ENCODE assay signal across 16 cellular contexts in the genomic region with DNA sequence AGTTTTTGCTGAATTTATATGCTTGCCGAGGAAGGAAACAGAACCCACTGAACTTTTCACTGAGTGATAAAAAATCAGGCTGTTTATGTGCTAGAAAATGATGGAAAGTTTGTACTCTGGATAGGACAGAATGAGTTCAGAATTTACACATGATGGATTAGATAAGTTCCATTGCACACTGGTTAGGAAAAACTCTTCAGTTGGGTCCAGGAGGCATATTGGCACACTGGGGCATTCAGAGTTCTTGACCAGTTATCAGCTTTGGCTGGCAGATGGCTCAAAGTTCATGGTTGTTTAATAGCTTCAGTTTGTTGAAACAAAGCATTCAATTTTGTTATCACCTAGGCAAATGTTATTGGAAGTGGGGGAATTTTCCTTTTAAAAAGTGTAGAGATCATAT.
"Had no signal": no experiment of that assay in that cellular context is flagged by ENCODE, and none has a peak within 500 bp of the region (broad histone marks: within the 10 kb centered on the region; RNA-seq: fewer than 3 reads in every experiment).

No MANE protein-coding gene starts in this region.

- H3K9me3 ChIP-seq: esophagus muscularis mucosa, gastroesophageal sphincter, lower lobe of right lung had no signal

- H3K27me3 ChIP-seq: dorsolateral prefrontal cortex, esophagus muscularis mucosa, foreskin keratinocyte, gastroesophageal sphincter, heart left ventricle had no signal

- H3K4me3 Mint-ChIP-seq: memory B cell had no signal

- H3K4me3 ChIP-seq: coronary artery, dorsolateral prefrontal cortex, esophagus muscularis mucosa, gastroesophageal sphincter, heart left ventricle, left ventricle myocardium inferior, lower lobe of right lung had no signal

- H3K4me1 Mint-ChIP-seq: memory B cell had no signal

- H3K27ac ChIP-seq: coronary artery, dorsolateral prefrontal cortex, esophagus muscularis mucosa, foreskin keratinocyte, heart left ventricle, left ventricle myocardium inferior, lower lobe of right lung had no signal

- ATAC-seq: foreskin keratinocyte, gastroesophageal sphincter, heart left ventricle, left cardiac atrium, lower lobe of right lung had no signal

- DNase-seq: dermis blood vessel endothelial cell; dorsolateral prefrontal cortex; effector CD4-positive, alpha-beta T cell; effector memory CD4-positive, alpha-beta T cell; foreskin keratinocyte; heart left ventricle; hippocampal formation; left cardiac atrium; left ventricle myocardium inferior; lower lobe of right lung; mesendoderm; midbrain had no signal

- H3K36me3 Mint-ChIP-seq: memory B cell had no signal

- H3K36me3 ChIP-seq: esophagus muscularis mucosa, gastroesophageal sphincter, heart left ventricle, left ventricle myocardium inferior, lower lobe of right lung had no signal

- H3K4me1 ChIP-seq: foreskin keratinocyte, heart left ventricle, left ventricle myocardium inferior, lower lobe of right lung had no signal

- H3K27me3 Mint-ChIP-seq: memory B cell had no signal

- H3K27ac Mint-ChIP-seq: memory B cell had no signal
